ENCODE assay signal across 1 cellular context in genomic region chr7:111486472-111487142, GRCh38.
TF ChIP-seq lines count a peak whose summit lies in the region.

No MANE protein-coding gene starts in this region.

TF ChIP-seq in GM23338, 12 proteins besides CTCF, POLR2A, EP300 and RAD21 (continued from another document):
- TF ChIP-seq ZNF462 (CRISPR knock-in tag; IDR thresholded peaks at IDR 0.05) (no peak), JUNB (IDR thresholded peaks at IDR 0.05; ENCODE audit: unreplicated experiment) (no peak), NANOG (IDR thresholded peaks at IDR 0.05; ENCODE audit: borderline replicate concordance) (no peak), EZH2 (IDR thresholded peaks at IDR 0.05; ENCODE audit: low read depth, unreplicated experiment) (no peak), ZNF331 (CRISPR knock-in tag; IDR thresholded peaks at IDR 0.05; ENCODE audit: low read depth) (no peak), CREB1 (CRISPR knock-in tag; IDR thresholded peaks at IDR 0.05; ENCODE audit: low read depth) (no peak), ZNF114 (CRISPR knock-in tag; IDR thresholded peaks at IDR 0.05) (no peak), ETS1 (IDR thresholded peaks at IDR 0.05) (no peak), STAT1 (IDR thresholded peaks at IDR 0.05; ENCODE audit: unreplicated experiment) (no peak)
TF ChIP-seq in GM23338: peak in this region for 0.
